In genomic region chr16:15573896-15574613, GRCh38 we compare ENCODE assay signal across 7 cellular contexts.
DNase-seq lines count a peak whose midpoint lies in the region; ATAC-seq and TF ChIP-seq lines count a peak whose summit lies in the region.
"Not testable (repeated sequence)": the region's sequence is repeated elsewhere in the genome, so short reads cannot be mapped to it uniquely, and the experiment has no call there.

No MANE protein-coding gene starts in this region.

- H3K9me3 Mint-ChIP-seq in activated CD8-positive, alpha-beta T cell treated with anti-CD3 and anti-CD28 coated beads for 36 hours: peaks cover 29% of the 10 kb centered on the region
- not testable (repeated sequence) for H3K9me3 Mint-ChIP-seq in activated T-helper 17 cell treated with anti-CD3 and anti-CD28 coated beads, Interleukin-2, amount 50 U/mL, for 72 hours; neural progenitor cell; progenitor cell of endocrine pancreas (ENCODE audit: low read depth)
- peaks cover 26% of the 10 kb centered on the region for H3K9me3 Mint-ChIP-seq in activated naive CD8-positive, alpha-beta T cell treated with anti-CD3 and anti-CD28 coated beads, Interleukin-2, amount 50 U/mL, for 24 hours

- H3K27ac Mint-ChIP-seq in activated CD8-positive, alpha-beta T cell treated with anti-CD3 and anti-CD28 coated beads for 36 hours: peak overlapping the region; percentile 79
- not testable (repeated sequence) for H3K27ac Mint-ChIP-seq in activated T-helper 17 cell treated with anti-CD3 and anti-CD28 coated beads, Interleukin-2, amount 50 U/mL, for 72 hours
- peak overlapping the region; percentile 92 for H3K27ac Mint-ChIP-seq in activated naive CD8-positive, alpha-beta T cell treated with anti-CD3 and anti-CD28 coated beads, Interleukin-2, amount 50 U/mL, for 24 hours
- H3K27ac Mint-ChIP-seq in neural progenitor cell (peak overlapping the region; percentile 22), progenitor cell of endocrine pancreas (peak overlapping the region; percentile 17)

- H3K36me3 ChIP-seq in PC-9 (ENCODE audit: low read depth); colonic mucosa; neural progenitor cell: not testable (repeated sequence)

- peak overlapping the region; percentile 50 for H3K4me2 ChIP-seq in PC-9
- not testable (repeated sequence) for H3K4me2 ChIP-seq in neural progenitor cell

- H3K27ac ChIP-seq in PC-9: peak overlapping the region; percentile 79
- peak overlapping the region; percentile 67 for H3K27ac ChIP-seq in colonic mucosa
- H3K27ac ChIP-seq in neural progenitor cell: not testable (repeated sequence)

- H3K4me1 Mint-ChIP-seq in activated CD8-positive, alpha-beta T cell treated with anti-CD3 and anti-CD28 coated beads for 36 hours (ENCODE audit: low read depth): peaks cover 43% of the 10 kb centered on the region
- H3K4me1 Mint-ChIP-seq in activated T-helper 17 cell treated with anti-CD3 and anti-CD28 coated beads, Interleukin-2, amount 50 U/mL, for 72 hours: peaks cover 12% of the 10 kb centered on the region
- peaks cover 62% of the 10 kb centered on the region for H3K4me1 Mint-ChIP-seq in activated naive CD8-positive, alpha-beta T cell treated with anti-CD3 and anti-CD28 coated beads, Interleukin-2, amount 50 U/mL, for 24 hours
- not testable (repeated sequence) for H3K4me1 Mint-ChIP-seq in neural progenitor cell
- peaks cover 11% of the 10 kb centered on the region for H3K4me1 Mint-ChIP-seq in progenitor cell of endocrine pancreas (ENCODE audit: low read depth)

- peaks cover 43% of the 10 kb centered on the region for H3F3A ChIP-seq in PC-9 (ENCODE audit: insufficient read depth, low read depth)
- not testable (repeated sequence) for H3F3A ChIP-seq in neural progenitor cell (ENCODE audit: low read depth)

- not testable (repeated sequence) for H3K27me3 Mint-ChIP-seq in activated CD8-positive, alpha-beta T cell treated with anti-CD3 and anti-CD28 coated beads for 36 hours; activated T-helper 17 cell treated with anti-CD3 and anti-CD28 coated beads, Interleukin-2, amount 50 U/mL, for 72 hours; activated naive CD8-positive, alpha-beta T cell treated with anti-CD3 and anti-CD28 coated beads, Interleukin-2, amount 50 U/mL, for 24 hours; neural progenitor cell (ENCODE audit: insufficient read depth, low read depth); progenitor cell of endocrine pancreas

- H3K9ac ChIP-seq in colonic mucosa (ENCODE audit: low read depth in 2 of 2, low read length in 2 of 2); neural progenitor cell: not testable (repeated sequence)

- not testable (repeated sequence) for H4K20me1 ChIP-seq in PC-9 (ENCODE audit: insufficient read depth); neural progenitor cell (ENCODE audit: low read depth)

- H3K36me3 Mint-ChIP-seq in activated CD8-positive, alpha-beta T cell treated with anti-CD3 and anti-CD28 coated beads for 36 hours (ENCODE audit: low read depth): peaks cover 50% of the 10 kb centered on the region
- H3K36me3 Mint-ChIP-seq in activated T-helper 17 cell treated with anti-CD3 and anti-CD28 coated beads, Interleukin-2, amount 50 U/mL, for 72 hours (ENCODE audit: low read depth): peaks cover 15% of the 10 kb centered on the region
- H3K36me3 Mint-ChIP-seq in activated naive CD8-positive, alpha-beta T cell treated with anti-CD3 and anti-CD28 coated beads, Interleukin-2, amount 50 U/mL, for 24 hours (ENCODE audit: low read depth): peaks cover 68% of the 10 kb centered on the region
- peaks cover 14% of the 10 kb centered on the region for H3K36me3 Mint-ChIP-seq in neural progenitor cell
- not testable (repeated sequence) for H3K36me3 Mint-ChIP-seq in progenitor cell of endocrine pancreas (ENCODE audit: insufficient read depth)

- not testable (repeated sequence) for ATAC-seq in activated CD8-positive, alpha-beta T cell treated with anti-CD3 and anti-CD28 coated beads for 36 hours; activated T-helper 17 cell treated with anti-CD3 and anti-CD28 coated beads, Interleukin-2, amount 50 U/mL, for 72 hours (replicated peaks); activated naive CD8-positive, alpha-beta T cell treated with anti-CD3 and anti-CD28 coated beads, Interleukin-2, amount 50 U/mL, for 24 hours

- H2AFZ ChIP-seq in PC-9; neural progenitor cell (replicated peaks): not testable (repeated sequence)

- not testable (repeated sequence) for DNase-seq in PC-9; activated CD8-positive, alpha-beta T cell treated with anti-CD3 and anti-CD28 coated beads for 36 hours; activated naive CD8-positive, alpha-beta T cell treated with anti-CD3 and anti-CD28 coated beads, Interleukin-2, amount 50 U/mL, for 24 hours; colonic mucosa; neural progenitor cell (ENCODE audit: low spot score); progenitor cell of endocrine pancreas (ENCODE audit: low spot score, unreplicated experiment)

- not testable (repeated sequence) for H3K27me3 ChIP-seq in PC-9 (ENCODE audit: insufficient read depth, low read depth); colonic mucosa; neural progenitor cell

- not testable (repeated sequence) for H3K4me3 ChIP-seq in PC-9, colonic mucosa, neural progenitor cell

- peaks cover 71% of the 10 kb centered on the region for H3K4me1 ChIP-seq in PC-9 (replicated peaks; ENCODE audit: insufficient read depth)
- H3K4me1 ChIP-seq in colonic mucosa, neural progenitor cell: not testable (repeated sequence)

- H3K4me3 Mint-ChIP-seq in activated CD8-positive, alpha-beta T cell treated with anti-CD3 and anti-CD28 coated beads for 36 hours; neural progenitor cell; progenitor cell of endocrine pancreas (ENCODE audit: low read depth): not testable (repeated sequence)
- peak overlapping the region; percentile 66 for H3K4me3 Mint-ChIP-seq in activated T-helper 17 cell treated with anti-CD3 and anti-CD28 coated beads, Interleukin-2, amount 50 U/mL, for 72 hours
- peak overlapping the region; percentile 75 for H3K4me3 Mint-ChIP-seq in activated naive CD8-positive, alpha-beta T cell treated with anti-CD3 and anti-CD28 coated beads, Interleukin-2, amount 50 U/mL, for 24 hours

- H3K9me2 ChIP-seq in PC-9 (ENCODE audit: insufficient read depth): not testable (repeated sequence)

- not testable (repeated sequence) for H3K79me2 ChIP-seq in PC-9 (ENCODE audit: low read depth); neural progenitor cell (ENCODE audit: low read depth)

- not testable (repeated sequence) for TF ChIP-seq CTCF in PC-9 (conservative IDR thresholded peaks at IDR 0.05); activated CD8-positive, alpha-beta T cell treated with anti-CD3 and anti-CD28 coated beads for 36 hours (IDR thresholded peaks at IDR 0.05); colonic mucosa (IDR thresholded peaks at IDR 0.05); neural progenitor cell (IDR thresholded peaks at IDR 0.05); progenitor cell of endocrine pancreas (IDR thresholded peaks at IDR 0.05; ENCODE audit: unreplicated experiment)

- not testable (repeated sequence) for H3K9me3 ChIP-seq in PC-9 (ENCODE audit: insufficient read depth, low read depth); colonic mucosa; neural progenitor cell (ENCODE audit: low read depth)

- CTCF ChIA-PET in PC-9 (lab: Charles Lee); activated CD8-positive, alpha-beta T cell treated with anti-CD3 and anti-CD28 coated beads for 36 hours (lab: Charles Lee): not testable (repeated sequence)

- intact Hi-C loops in PC-9 (cut with micrococcal nuclease; ENCODE audit: unreplicated experiment); activated CD8-positive, alpha-beta T cell treated with anti-CD3 and anti-CD28 coated beads for 36 hours (cut with micrococcal nuclease); colonic mucosa (cut with DNase I): not testable (repeated sequence)

- POLR2A ChIA-PET in PC-9 (lab: Charles Lee; ENCODE audit: unreplicated experiment): interaction anchor here (0.7 kb wide), 1 partner anchor 40 kb away, joined by 9 read pairs; no protein-coding TSS in a partner anchor
- POLR2A ChIA-PET in activated CD8-positive, alpha-beta T cell treated with anti-CD3 and anti-CD28 coated beads for 36 hours (lab: Charles Lee): interaction anchor here (0.7 to 1.6 kb wide), 2 partner anchors 11 to 17 kb away, joined by 3 read pairs; no protein-coding TSS in a partner anchor

- not testable (repeated sequence) for BruUV-seq in PC-9 (replicated peaks; lab: Mats Ljungman, UMichigan)
